Comparison of ENCODE assay signal across 19 cellular contexts in the genomic region with DNA sequence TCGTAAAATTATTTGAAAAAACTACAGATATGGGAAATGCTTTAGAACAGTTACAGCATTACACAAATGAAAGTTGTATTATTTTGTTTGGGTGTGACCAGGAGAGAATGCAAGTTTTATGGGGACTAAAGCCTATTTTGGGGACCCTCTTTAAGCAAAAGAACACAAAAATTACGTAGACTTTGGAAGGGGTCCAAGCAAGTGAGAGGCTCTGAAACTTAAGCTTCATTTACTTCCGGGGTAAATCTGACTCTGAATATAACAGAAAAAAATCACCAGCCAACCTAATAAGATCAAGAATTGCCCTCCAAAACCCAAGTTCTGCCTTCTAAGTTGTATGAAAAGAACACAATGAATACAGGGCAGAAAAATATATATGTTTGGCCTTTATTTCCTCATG.
A peak's percentile ranks its signal among the peaks of the same experiment; 100 is the strongest.
DNase-seq lines count a peak whose midpoint lies in the region; ATAC-seq and TF ChIP-seq lines count a peak whose summit lies in the region.
"Had no signal": no experiment of that assay in that cellular context is flagged by ENCODE, and none has a peak within 500 bp of the region (broad histone marks: within the 10 kb centered on the region; RNA-seq: fewer than 3 reads in every experiment).

No MANE protein-coding gene starts in this region.

- H2BK15ac ChIP-seq in mesenchymal stem cell (ENCODE audit: low read depth, poor library complexity, severe bottlenecking): no peak overlapping the region

- no peak overlapping the region for H2AFZ ChIP-seq in mesenchymal stem cell (ENCODE audit: low read depth, low read length)
- H2AFZ ChIP-seq: PC-9 had no signal

- H3K4me3 Mint-ChIP-seq in activated naive CD8-positive, alpha-beta T cell treated with anti-CD3 and anti-CD28 coated beads for 36 hours: no peak overlapping the region
- H3K4me3 Mint-ChIP-seq: CD8-positive, alpha-beta memory T cell had no signal

- H3K27ac Mint-ChIP-seq in activated naive CD8-positive, alpha-beta T cell treated with anti-CD3 and anti-CD28 coated beads for 36 hours: no peak overlapping the region
- H3K27ac Mint-ChIP-seq: CD8-positive, alpha-beta memory T cell had no signal

- ATAC-seq in right cardiac atrium: no peak
- ATAC-seq in heart right ventricle: no peak
- ATAC-seq in GM19351 (IDR thresholded peaks at IDR 0.05; ENCODE audit: unreplicated experiment): no peak

- no peak overlapping the region for H3K4me2 ChIP-seq in mesenchymal stem cell (ENCODE audit: low read length, poor library complexity, severe bottlenecking)
- H3K4me2 ChIP-seq: PC-9 had no signal

- no peak overlapping the region for H3K18ac ChIP-seq in mesenchymal stem cell (ENCODE audit: low read depth in 1 of 2, low read length in 2 of 2)

- H2BK12ac ChIP-seq in mesenchymal stem cell (ENCODE audit: low read length in 2 of 2): no peak overlapping the region

- no peaks in the 10 kb centered on the region for H3K9me3 Mint-ChIP-seq in activated naive CD8-positive, alpha-beta T cell treated with anti-CD3 and anti-CD28 coated beads for 36 hours
- H3K9me3 Mint-ChIP-seq: CD8-positive, alpha-beta memory T cell had no signal

- H3K4me3 ChIP-seq in right cardiac atrium (ENCODE audit: low read length) (peak overlapping the region; percentile 47), heart right ventricle (peak overlapping the region in 1 of 10 donors; percentile 6), coronary artery (peak overlapping the region; percentile 8), mesenchymal stem cell (ENCODE audit: insufficient read depth in 1 of 2, low read depth in 1 of 2, low read length in 2 of 2) (no peak overlapping the region)
- H3K4me3 ChIP-seq: BLaER1 treated with 17β-estradiol and CSF1 and Interleukin-3, amounts not matched to agents 10 nM and 100 nM; HAP-1; PC-9; SJSA1 had no signal

- no peaks in the 10 kb centered on the region for H3K36me3 Mint-ChIP-seq in activated naive CD8-positive, alpha-beta T cell treated with anti-CD3 and anti-CD28 coated beads for 36 hours

- no peaks in the 10 kb centered on the region for H3K4me1 ChIP-seq in right cardiac atrium (ENCODE audit: control insufficient read depth, insufficient read depth, low read length)
- peaks cover 0 to 21% (median 17%) of the 10 kb centered on the region in 9 donors for H3K4me1 ChIP-seq in heart right ventricle
- H3K4me1 ChIP-seq in mesenchymal stem cell (ENCODE audit: control insufficient read depth, insufficient read depth, low read depth, low read length): no peaks in the 10 kb centered on the region
- H3K4me1 ChIP-seq: SJSA1 had no signal

- H3K9me3 ChIP-seq in right cardiac atrium (ENCODE audit: control insufficient read depth, low read length) (no peaks in the 10 kb centered on the region), heart right ventricle (no peaks in the 10 kb centered on the region), mesenchymal stem cell (ENCODE audit: control insufficient read depth, low read length) (no peaks in the 10 kb centered on the region)
- H3K9me3 ChIP-seq: BLaER1 treated with 17β-estradiol and CSF1 and Interleukin-3, amounts not matched to agents 10 nM and 100 nM; HAP-1; SJSA1 had no signal

- H3K9ac ChIP-seq in mesenchymal stem cell (ENCODE audit: low read length): no peak overlapping the region
- H3K9ac ChIP-seq: BLaER1 treated with 17β-estradiol and CSF1 and Interleukin-3, amounts not matched to agents 10 nM and 100 nM had no signal

- TF ChIP-seq CTCF in heart right ventricle (IDR thresholded peaks at IDR 0.05) (no peak), coronary artery (IDR thresholded peaks at IDR 0.05) (no peak)

- H2AK5ac ChIP-seq in mesenchymal stem cell (ENCODE audit: low read length, severe bottlenecking): no peak overlapping the region

- H3K4ac ChIP-seq in mesenchymal stem cell (ENCODE audit: low read depth in 1 of 2, low read length in 2 of 2): no peak overlapping the region

- H3K36me3 ChIP-seq in heart right ventricle (no peaks in the 10 kb centered on the region), mesenchymal stem cell (ENCODE audit: control insufficient read depth in 1 of 2, insufficient read depth in 2 of 2, low read depth in 1 of 2, low read length in 2 of 2) (no peaks in the 10 kb centered on the region)
- H3K36me3 ChIP-seq: HAP-1, SJSA1 had no signal

- H2BK5ac ChIP-seq in mesenchymal stem cell (ENCODE audit: low read depth, low read length, poor library complexity, severe bottlenecking): no peak overlapping the region

- no peak for DNase-seq in right cardiac atrium
- DNase-seq in heart right ventricle: no peak
- no peak for DNase-seq in coronary artery (ENCODE audit: low spot score)
- DNase-seq in mesenchymal stem cell: peak; percentile 5
- DNase-seq in HUDEP-2 (lab: John Stamatoyannopoulos, UW; ENCODE audit: unreplicated experiment in 76 of 76): no peak
- DNase-seq in stimulated activated CD4-positive, alpha-beta T cell treated with anti-CD3 and anti-CD28 coated beads, Interleukin-4, amount 100 ng/mL, for 4 hours: no peak
- DNase-seq in activated naive CD8-positive, alpha-beta T cell treated with anti-CD3 and anti-CD28 coated beads for 36 hours: no peak
- DNase-seq: CD8-positive, alpha-beta memory T cell; KBM-7; NCI-H1436; NCI-H2029; NCI-H2171 treated with DMSO at 0.1 percent for 48 hours; NCI-H774; PC-9 had no signal

- intact Hi-C loops in right cardiac atrium (cut with DNase I): no loop called here
- intact Hi-C loops in heart right ventricle (cut with DNase I): no loop called here

- no peaks in the 10 kb centered on the region for H3K27me3 Mint-ChIP-seq in activated naive CD8-positive, alpha-beta T cell treated with anti-CD3 and anti-CD28 coated beads for 36 hours
- H3K27me3 Mint-ChIP-seq: CD8-positive, alpha-beta memory T cell had no signal

- H3K27ac ChIP-seq in right cardiac atrium (ENCODE audit: low read length) (no peak overlapping the region), heart right ventricle (peak overlapping the region in 1 of 10 donors; percentile 8), coronary artery (no peak overlapping the region), mesenchymal stem cell (ENCODE audit: low read length, poor library complexity, severe bottlenecking) (no peak overlapping the region)
- H3K27ac ChIP-seq: BLaER1 treated with 17β-estradiol and CSF1 and Interleukin-3, amounts not matched to agents 10 nM and 100 nM; HL-60; PC-9; SJSA1 had no signal

- H4K91ac ChIP-seq in mesenchymal stem cell (ENCODE audit: low read length): no peak overlapping the region

- no peak overlapping the region for H4K8ac ChIP-seq in mesenchymal stem cell (ENCODE audit: low read length)

- H3K4me1 Mint-ChIP-seq in activated naive CD8-positive, alpha-beta T cell treated with anti-CD3 and anti-CD28 coated beads for 36 hours: no peaks in the 10 kb centered on the region
- H3K4me1 Mint-ChIP-seq: CD8-positive, alpha-beta memory T cell had no signal

- no peaks in the 10 kb centered on the region for H3K79me1 ChIP-seq in mesenchymal stem cell (replicated peaks; ENCODE audit: low read length, poor library complexity, severe bottlenecking)

- 42% methylated on average over 3 of the region's 3 CpGs for WGBS in right cardiac atrium
- 52 to 53% methylated on average over 3 of the region's 3 CpGs for WGBS in heart right ventricle, 2 donors
- 92% methylated on average over 2 of the region's 3 CpGs for WGBS in mesenchymal stem cell

- H3K14ac ChIP-seq in mesenchymal stem cell (ENCODE audit: low read length in 2 of 2): no peak overlapping the region

- H3K23ac ChIP-seq in mesenchymal stem cell (ENCODE audit: low read length in 2 of 2): no peak overlapping the region

- no peaks in the 10 kb centered on the region for H3K27me3 ChIP-seq in right cardiac atrium (ENCODE audit: control insufficient read depth, insufficient read depth)
- no peaks in the 10 kb centered on the region for H3K27me3 ChIP-seq in heart right ventricle
- no peaks in the 10 kb centered on the region for H3K27me3 ChIP-seq in mesenchymal stem cell (ENCODE audit: control insufficient read depth in 1 of 2, insufficient read depth in 1 of 2, low read length in 2 of 2)
- H3K27me3 ChIP-seq: BLaER1 treated with 17β-estradiol and CSF1 and Interleukin-3, amounts not matched to agents 10 nM and 100 nM; SJSA1 had no signal

- H2BK120ac ChIP-seq in mesenchymal stem cell (ENCODE audit: low read depth, low read length): no peak overlapping the region

Comparison
In these comparisons a context has a peak if more than half of its experiments do, and no peak if none do; other contexts are left out.
1. H3K4me3 ChIP-seq: peak in right cardiac atrium (single experiment) and coronary artery (single experiment); none in mesenchymal stem cell (0 of 2).